1 cellular context compared by ENCODE assay signal in the genomic region with DNA sequence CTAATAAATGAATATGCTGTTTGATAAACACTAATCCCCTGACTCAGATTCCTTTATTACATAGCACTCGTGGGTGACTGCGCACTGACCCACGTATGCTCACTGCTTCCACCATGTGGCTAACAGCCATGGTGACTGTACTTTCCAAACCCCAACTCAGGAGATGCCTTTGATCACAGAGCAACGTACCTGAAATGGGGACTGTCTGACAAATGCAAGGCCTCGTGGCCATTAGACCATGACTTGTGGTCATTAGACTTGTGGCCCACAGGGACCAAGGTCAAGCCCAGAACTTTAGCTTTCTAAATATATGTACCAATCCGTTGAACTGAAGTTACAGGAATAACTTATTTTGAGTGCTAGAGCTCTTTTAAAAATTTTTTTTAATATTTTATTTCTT.
TF ChIP-seq lines count a peak whose summit lies in the region.

No MANE protein-coding gene starts in this region.

TF ChIP-seq in GM12878, 131 proteins besides CTCF, POLR2A, EP300 and RAD21 (continued from another document and continues in another):
- TF ChIP-seq, protein P1, sequence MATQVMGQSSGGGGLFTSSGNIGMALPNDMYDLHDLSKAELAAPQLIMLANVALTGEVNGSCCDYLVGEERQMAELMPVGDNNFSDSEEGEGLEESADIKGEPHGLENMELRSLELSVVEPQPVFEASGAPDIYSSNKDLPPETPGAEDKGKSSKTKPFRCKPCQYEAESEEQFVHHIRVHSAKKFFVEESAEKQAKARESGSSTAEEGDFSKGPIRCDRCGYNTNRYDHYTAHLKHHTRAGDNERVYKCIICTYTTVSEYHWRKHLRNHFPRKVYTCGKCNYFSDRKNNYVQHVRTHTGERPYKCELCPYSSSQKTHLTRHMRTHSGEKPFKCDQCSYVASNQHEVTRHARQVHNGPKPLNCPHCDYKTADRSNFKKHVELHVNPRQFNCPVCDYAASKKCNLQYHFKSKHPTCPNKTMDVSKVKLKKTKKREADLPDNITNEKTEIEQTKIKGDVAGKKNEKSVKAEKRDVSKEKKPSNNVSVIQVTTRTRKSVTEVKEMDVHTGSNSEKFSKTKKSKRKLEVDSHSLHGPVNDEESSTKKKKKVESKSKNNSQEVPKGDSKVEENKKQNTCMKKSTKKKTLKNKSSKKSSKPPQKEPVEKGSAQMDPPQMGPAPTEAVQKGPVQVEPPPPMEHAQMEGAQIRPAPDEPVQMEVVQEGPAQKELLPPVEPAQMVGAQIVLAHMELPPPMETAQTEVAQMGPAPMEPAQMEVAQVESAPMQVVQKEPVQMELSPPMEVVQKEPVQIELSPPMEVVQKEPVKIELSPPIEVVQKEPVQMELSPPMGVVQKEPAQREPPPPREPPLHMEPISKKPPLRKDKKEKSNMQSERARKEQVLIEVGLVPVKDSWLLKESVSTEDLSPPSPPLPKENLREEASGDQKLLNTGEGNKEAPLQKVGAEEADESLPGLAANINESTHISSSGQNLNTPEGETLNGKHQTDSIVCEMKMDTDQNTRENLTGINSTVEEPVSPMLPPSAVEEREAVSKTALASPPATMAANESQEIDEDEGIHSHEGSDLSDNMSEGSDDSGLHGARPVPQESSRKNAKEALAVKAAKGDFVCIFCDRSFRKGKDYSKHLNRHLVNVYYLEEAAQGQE (IDR thresholded peaks at IDR 0.05; ENCODE audit: low read depth, low read length) = no peak
- TF ChIP-seq SMC3 (IDR thresholded peaks at IDR 0.05; ENCODE audit: borderline replicate concordance, low read length) = peak; percentile 93
- TF ChIP-seq CHD2 (IDR thresholded peaks at IDR 0.05; ENCODE audit: borderline replicate concordance, low read depth, low read length) = no peak
- TF ChIP-seq, protein P2, sequence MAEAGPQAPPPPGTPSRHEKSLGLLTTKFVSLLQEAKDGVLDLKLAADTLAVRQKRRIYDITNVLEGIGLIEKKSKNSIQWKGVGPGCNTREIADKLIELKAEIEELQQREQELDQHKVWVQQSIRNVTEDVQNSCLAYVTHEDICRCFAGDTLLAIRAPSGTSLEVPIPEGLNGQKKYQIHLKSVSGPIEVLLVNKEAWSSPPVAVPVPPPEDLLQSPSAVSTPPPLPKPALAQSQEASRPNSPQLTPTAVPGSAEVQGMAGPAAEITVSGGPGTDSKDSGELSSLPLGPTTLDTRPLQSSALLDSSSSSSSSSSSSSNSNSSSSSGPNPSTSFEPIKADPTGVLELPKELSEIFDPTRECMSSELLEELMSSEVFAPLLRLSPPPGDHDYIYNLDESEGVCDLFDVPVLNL (IDR thresholded peaks at IDR 0.05; ENCODE audit: low read depth, low read length) = no peak
- no peak for TF ChIP-seq CBFB (IDR thresholded peaks at IDR 0.05; ENCODE audit: low read depth)
- TF ChIP-seq RUNX3 (IDR thresholded peaks at IDR 0.05; ENCODE audit: low read length) = peak; percentile 75
- no peak for TF ChIP-seq NRF1 (conservative IDR thresholded peaks at IDR 0.05; ENCODE audit: low read depth, low read length)
- 0 out of 2 replicates have a peak, but pooled peaks have one; percentile 30 for TF ChIP-seq CREB1 (IDR thresholded peaks at IDR 0.05; ENCODE audit: low read depth)
- no peak for TF ChIP-seq ATF7 (IDR thresholded peaks at IDR 0.05; ENCODE audit: low read depth)
- 0 out of 2 replicates have a peak, but pooled peaks have one; percentile 38 for TF ChIP-seq NBN (IDR thresholded peaks at IDR 0.05)
- no peak for TF ChIP-seq FOXK2 (IDR thresholded peaks at IDR 0.05)
- TF ChIP-seq, protein P3, sequence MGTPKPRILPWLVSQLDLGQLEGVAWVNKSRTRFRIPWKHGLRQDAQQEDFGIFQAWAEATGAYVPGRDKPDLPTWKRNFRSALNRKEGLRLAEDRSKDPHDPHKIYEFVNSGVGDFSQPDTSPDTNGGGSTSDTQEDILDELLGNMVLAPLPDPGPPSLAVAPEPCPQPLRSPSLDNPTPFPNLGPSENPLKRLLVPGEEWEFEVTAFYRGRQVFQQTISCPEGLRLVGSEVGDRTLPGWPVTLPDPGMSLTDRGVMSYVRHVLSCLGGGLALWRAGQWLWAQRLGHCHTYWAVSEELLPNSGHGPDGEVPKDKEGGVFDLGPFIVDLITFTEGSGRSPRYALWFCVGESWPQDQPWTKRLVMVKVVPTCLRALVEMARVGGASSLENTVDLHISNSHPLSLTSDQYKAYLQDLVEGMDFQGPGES (IDR thresholded peaks at IDR 0.05) = no peak
- 0 out of 2 replicates have a peak, but pooled peaks have one; percentile 15 for TF ChIP-seq SMARCA5 (IDR thresholded peaks at IDR 0.05)
- peak; percentile 18; the same call in 1 of the 2 replicates for TF ChIP-seq IKZF1 (conservative IDR thresholded peaks at IDR 0.05)
- TF ChIP-seq, protein P4, sequence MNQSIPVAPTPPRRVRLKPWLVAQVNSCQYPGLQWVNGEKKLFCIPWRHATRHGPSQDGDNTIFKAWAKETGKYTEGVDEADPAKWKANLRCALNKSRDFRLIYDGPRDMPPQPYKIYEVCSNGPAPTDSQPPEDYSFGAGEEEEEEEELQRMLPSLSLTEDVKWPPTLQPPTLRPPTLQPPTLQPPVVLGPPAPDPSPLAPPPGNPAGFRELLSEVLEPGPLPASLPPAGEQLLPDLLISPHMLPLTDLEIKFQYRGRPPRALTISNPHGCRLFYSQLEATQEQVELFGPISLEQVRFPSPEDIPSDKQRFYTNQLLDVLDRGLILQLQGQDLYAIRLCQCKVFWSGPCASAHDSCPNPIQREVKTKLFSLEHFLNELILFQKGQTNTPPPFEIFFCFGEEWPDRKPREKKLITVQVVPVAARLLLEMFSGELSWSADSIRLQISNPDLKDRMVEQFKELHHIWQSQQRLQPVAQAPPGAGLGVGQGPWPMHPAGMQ (IDR thresholded peaks at IDR 0.05; ENCODE audit: borderline replicate concordance) = no peak
- TF ChIP-seq, protein P5, sequence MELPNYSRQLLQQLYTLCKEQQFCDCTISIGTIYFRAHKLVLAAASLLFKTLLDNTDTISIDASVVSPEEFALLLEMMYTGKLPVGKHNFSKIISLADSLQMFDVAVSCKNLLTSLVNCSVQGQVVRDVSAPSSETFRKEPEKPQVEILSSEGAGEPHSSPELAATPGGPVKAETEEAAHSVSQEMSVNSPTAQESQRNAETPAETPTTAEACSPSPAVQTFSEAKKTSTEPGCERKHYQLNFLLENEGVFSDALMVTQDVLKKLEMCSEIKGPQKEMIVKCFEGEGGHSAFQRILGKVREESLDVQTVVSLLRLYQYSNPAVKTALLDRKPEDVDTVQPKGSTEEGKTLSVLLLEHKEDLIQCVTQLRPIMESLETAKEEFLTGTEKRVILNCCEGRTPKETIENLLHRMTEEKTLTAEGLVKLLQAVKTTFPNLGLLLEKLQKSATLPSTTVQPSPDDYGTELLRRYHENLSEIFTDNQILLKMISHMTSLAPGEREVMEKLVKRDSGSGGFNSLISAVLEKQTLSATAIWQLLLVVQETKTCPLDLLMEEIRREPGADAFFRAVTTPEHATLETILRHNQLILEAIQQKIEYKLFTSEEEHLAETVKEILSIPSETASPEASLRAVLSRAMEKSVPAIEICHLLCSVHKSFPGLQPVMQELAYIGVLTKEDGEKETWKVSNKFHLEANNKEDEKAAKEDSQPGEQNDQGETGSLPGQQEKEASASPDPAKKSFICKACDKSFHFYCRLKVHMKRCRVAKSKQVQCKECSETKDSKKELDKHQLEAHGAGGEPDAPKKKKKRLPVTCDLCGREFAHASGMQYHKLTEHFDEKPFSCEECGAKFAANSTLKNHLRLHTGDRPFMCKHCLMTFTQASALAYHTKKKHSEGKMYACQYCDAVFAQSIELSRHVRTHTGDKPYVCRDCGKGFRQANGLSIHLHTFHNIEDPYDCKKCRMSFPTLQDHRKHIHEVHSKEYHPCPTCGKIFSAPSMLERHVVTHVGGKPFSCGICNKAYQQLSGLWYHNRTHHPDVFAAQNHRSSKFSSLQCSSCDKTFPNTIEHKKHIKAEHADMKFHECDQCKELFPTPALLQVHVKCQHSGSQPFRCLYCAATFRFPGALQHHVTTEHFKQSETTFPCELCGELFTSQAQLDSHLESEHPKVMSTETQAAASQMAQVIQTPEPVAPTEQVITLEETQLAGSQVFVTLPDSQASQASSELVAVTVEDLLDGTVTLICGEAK (IDR thresholded peaks at IDR 0.05; ENCODE audit: borderline replicate concordance) = no peak
- TF ChIP-seq MTA3 (IDR thresholded peaks at IDR 0.05; ENCODE audit: borderline replicate concordance, low read length) = no peak
- TF ChIP-seq RB1 (IDR thresholded peaks at IDR 0.05; ENCODE audit: borderline replicate concordance) = no peak
- no peak for TF ChIP-seq YBX1 (IDR thresholded peaks at IDR 0.05)
- TF ChIP-seq, protein P6, sequence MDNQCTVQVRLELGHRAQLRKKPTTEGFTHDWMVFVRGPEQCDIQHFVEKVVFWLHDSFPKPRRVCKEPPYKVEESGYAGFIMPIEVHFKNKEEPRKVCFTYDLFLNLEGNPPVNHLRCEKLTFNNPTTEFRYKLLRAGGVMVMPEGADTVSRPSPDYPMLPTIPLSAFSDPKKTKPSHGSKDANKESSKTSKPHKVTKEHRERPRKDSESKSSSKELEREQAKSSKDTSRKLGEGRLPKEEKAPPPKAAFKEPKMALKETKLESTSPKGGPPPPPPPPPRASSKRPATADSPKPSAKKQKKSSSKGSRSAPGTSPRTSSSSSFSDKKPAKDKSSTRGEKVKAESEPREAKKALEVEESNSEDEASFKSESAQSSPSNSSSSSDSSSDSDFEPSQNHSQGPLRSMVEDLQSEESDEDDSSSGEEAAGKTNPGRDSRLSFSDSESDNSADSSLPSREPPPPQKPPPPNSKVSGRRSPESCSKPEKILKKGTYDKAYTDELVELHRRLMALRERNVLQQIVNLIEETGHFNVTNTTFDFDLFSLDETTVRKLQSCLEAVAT (IDR thresholded peaks at IDR 0.05) = 0 out of 2 replicates have a peak, but pooled peaks have one; percentile 26
- TF ChIP-seq RELA (IDR thresholded peaks at IDR 0.05; ENCODE audit: borderline replicate concordance, partially characterized antibody) = no peak
- TF ChIP-seq SMAD5 (IDR thresholded peaks at IDR 0.05; ENCODE audit: low read depth) = no peak
- TF ChIP-seq IKZF2 (IDR thresholded peaks at IDR 0.05) = no peak; a peak in 1 of 4 replicates
- TF ChIP-seq CBX5 (IDR thresholded peaks at IDR 0.05; ENCODE audit: low read depth) = no peak
- TF ChIP-seq, protein P7, sequence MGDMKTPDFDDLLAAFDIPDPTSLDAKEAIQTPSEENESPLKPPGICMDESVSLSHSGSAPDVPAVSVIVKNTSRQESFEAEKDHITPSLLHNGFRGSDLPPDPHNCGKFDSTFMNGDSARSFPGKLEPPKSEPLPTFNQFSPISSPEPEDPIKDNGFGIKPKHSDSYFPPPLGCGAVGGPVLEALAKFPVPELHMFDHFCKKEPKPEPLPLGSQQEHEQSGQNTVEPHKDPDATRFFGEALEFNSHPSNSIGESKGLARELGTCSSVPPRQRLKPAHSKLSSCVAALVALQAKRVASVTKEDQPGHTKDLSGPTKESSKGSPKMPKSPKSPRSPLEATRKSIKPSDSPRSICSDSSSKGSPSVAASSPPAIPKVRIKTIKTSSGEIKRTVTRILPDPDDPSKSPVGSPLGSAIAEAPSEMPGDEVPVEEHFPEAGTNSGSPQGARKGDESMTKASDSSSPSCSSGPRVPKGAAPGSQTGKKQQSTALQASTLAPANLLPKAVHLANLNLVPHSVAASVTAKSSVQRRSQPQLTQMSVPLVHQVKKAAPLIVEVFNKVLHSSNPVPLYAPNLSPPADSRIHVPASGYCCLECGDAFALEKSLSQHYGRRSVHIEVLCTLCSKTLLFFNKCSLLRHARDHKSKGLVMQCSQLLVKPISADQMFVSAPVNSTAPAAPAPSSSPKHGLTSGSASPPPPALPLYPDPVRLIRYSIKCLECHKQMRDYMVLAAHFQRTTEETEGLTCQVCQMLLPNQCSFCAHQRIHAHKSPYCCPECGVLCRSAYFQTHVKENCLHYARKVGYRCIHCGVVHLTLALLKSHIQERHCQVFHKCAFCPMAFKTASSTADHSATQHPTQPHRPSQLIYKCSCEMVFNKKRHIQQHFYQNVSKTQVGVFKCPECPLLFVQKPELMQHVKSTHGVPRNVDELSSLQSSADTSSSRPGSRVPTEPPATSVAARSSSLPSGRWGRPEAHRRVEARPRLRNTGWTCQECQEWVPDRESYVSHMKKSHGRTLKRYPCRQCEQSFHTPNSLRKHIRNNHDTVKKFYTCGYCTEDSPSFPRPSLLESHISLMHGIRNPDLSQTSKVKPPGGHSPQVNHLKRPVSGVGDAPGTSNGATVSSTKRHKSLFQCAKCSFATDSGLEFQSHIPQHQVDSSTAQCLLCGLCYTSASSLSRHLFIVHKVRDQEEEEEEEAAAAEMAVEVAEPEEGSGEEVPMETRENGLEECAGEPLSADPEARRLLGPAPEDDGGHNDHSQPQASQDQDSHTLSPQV (IDR thresholded peaks at IDR 0.05) = no peak
- no peak for TF ChIP-seq SRF (IDR thresholded peaks at IDR 0.05; ENCODE audit: low read depth in 2 of 2, low read length in 2 of 2)
- TF ChIP-seq BRCA1 (IDR thresholded peaks at IDR 0.05; ENCODE audit: low read depth, low read length) = no peak
- no peak for TF ChIP-seq NR2C2 (IDR thresholded peaks at IDR 0.05; ENCODE audit: borderline replicate concordance, control insufficient read depth, insufficient read length, low read depth)
- TF ChIP-seq HDAC2 (IDR thresholded peaks at IDR 0.05) = no peak
- no peak for TF ChIP-seq ZZZ3 (IDR thresholded peaks at IDR 0.05; ENCODE audit: control insufficient read depth, insufficient read length, low read depth)
- TF ChIP-seq POU2F2 (IDR thresholded peaks at IDR 0.05; ENCODE audit: borderline replicate concordance, low read depth, low read length) = 0 out of 3 replicates have a peak, but pooled peaks have one; percentile 28
- no peak for TF ChIP-seq PML (IDR thresholded peaks at IDR 0.05; ENCODE audit: low read length)
- no peak for TF ChIP-seq ZNF274 (IDR thresholded peaks at IDR 0.05; ENCODE audit: insufficient read depth, insufficient read length)
- TF ChIP-seq WRNIP1 (IDR thresholded peaks at IDR 0.05; ENCODE audit: borderline replicate concordance, low read depth, low read length) = no peak
- TF ChIP-seq YY1 (IDR thresholded peaks at IDR 0.05; ENCODE audit: low read depth, low read length) = peak; percentile 77
- TF ChIP-seq PAX8 (IDR thresholded peaks at IDR 0.05) = 0 out of 2 replicates have a peak, but pooled peaks have one; percentile 44
- no peak for TF ChIP-seq ZSCAN29 (IDR thresholded peaks at IDR 0.05)
- TF ChIP-seq BMI1 (IDR thresholded peaks at IDR 0.05; ENCODE audit: borderline replicate concordance) = no peak
- no peak for TF ChIP-seq NR2C1 (IDR thresholded peaks at IDR 0.05)
- TF ChIP-seq IRF4 (IDR thresholded peaks at IDR 0.05; ENCODE audit: low read depth, low read length) = 0 out of 2 replicates have a peak, but pooled peaks have one; percentile 45
- TF ChIP-seq, protein P8, sequence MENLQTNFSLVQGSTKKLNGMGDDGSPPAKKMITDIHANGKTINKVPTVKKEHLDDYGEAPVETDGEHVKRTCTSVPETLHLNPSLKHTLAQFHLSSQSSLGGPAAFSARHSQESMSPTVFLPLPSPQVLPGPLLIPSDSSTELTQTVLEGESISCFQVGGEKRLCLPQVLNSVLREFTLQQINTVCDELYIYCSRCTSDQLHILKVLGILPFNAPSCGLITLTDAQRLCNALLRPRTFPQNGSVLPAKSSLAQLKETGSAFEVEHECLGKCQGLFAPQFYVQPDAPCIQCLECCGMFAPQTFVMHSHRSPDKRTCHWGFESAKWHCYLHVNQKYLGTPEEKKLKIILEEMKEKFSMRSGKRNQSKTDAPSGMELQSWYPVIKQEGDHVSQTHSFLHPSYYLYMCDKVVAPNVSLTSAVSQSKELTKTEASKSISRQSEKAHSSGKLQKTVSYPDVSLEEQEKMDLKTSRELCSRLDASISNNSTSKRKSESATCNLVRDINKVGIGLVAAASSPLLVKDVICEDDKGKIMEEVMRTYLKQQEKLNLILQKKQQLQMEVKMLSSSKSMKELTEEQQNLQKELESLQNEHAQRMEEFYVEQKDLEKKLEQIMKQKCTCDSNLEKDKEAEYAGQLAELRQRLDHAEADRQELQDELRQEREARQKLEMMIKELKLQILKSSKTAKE (IDR thresholded peaks at IDR 0.05; ENCODE audit: low read depth, poor library complexity, severe bottlenecking) = peak; percentile 42
- no peak for TF ChIP-seq ZBED1 (IDR thresholded peaks at IDR 0.05; ENCODE audit: borderline replicate concordance)
